ENCODE assay signal across 1 cellular context in genomic region chr12:6437586-6437985, GRCh38.
TF ChIP-seq lines count a peak whose summit lies in the region.

No MANE protein-coding gene starts in this region.

TF ChIP-seq in HepG2, 621 proteins besides CTCF, POLR2A, EP300 and RAD21:
- TF ChIP-seq ZNF121 (CRISPR knock-in tag; IDR thresholded peaks at IDR 0.05): peak; percentile 34; the same call in 1 of the 2 replicates
- no peak for TF ChIP-seq ZNF276 (CRISPR knock-in tag; IDR thresholded peaks at IDR 0.05; ENCODE audit: low read depth)
- no peak for TF ChIP-seq TP53 (CRISPR knock-in tag; conservative IDR thresholded peaks at IDR 0.05)
